Comparison of ENCODE assay signal across 1 cellular context in genomic region chr1:229007167-229007566, GRCh38.
A peak's percentile ranks its signal among the peaks of the same experiment; 100 is the strongest.
TF ChIP-seq lines count a peak whose summit lies in the region.

No MANE protein-coding gene starts in this region.

TF ChIP-seq in HepG2, 621 proteins besides CTCF, POLR2A, EP300 and RAD21:
- TF ChIP-seq ATF5 (CRISPR knock-in tag; IDR thresholded peaks at IDR 0.05; ENCODE audit: low read depth), result no peak
- 0 out of 2 replicates have a peak, but pooled peaks have one; percentile 11 for TF ChIP-seq ZNF121 (CRISPR knock-in tag; IDR thresholded peaks at IDR 0.05)
